Comparison of ENCODE assay signal across 27 cellular contexts in genomic region chr1:175050992-175051391, GRCh38. TPM values are rescaled to one million over a fixed set of nuclear protein-coding genes. Genes with fewer than 3 reads are reported as not detected.
"Had no signal": no experiment of that assay in that cellular context is flagged by ENCODE, and none has a peak within 500 bp of the region (broad histone marks: within the 10 kb centered on the region; RNA-seq: fewer than 3 reads in every experiment).

No MANE protein-coding gene starts in this region.

- H3K27me3 ChIP-seq: testis, thyroid gland, tibial nerve, transverse colon, upper lobe of left lung, uterus, vagina had no signal

- H3K4me3 ChIP-seq: stomach, suprapubic skin, testis, thoracic aorta, thyroid gland, tibial artery, tibial nerve, transverse colon, upper lobe of left lung, upper lobe of right lung, uterus, vagina had no signal

- H3K27ac ChIP-seq: stomach, suprapubic skin, testis, thoracic aorta, thyroid gland, tibial artery, tibial nerve, transverse colon, upper lobe of left lung, upper lobe of right lung, uterus, vagina had no signal

- H3K36me3 ChIP-seq: stomach, suprapubic skin, thoracic aorta, thyroid gland, tibial artery, tibial nerve, transverse colon, upper lobe of left lung, upper lobe of right lung, uterus, vagina had no signal

- H3K4me1 ChIP-seq: stomach, suprapubic skin, testis, thyroid gland, tibial artery, tibial nerve, transverse colon, upper lobe of left lung, upper lobe of right lung, uterus, vagina had no signal

- FAIRE-seq: urothelium cell line had no signal

- H3K9me3 ChIP-seq: stomach, suprapubic skin, testis, thoracic aorta, thyroid gland, tibial artery, tibial nerve, transverse colon, upper lobe of left lung, upper lobe of right lung, uterus, vagina had no signal

- ATAC-seq: stimulated activated effector memory CD8-positive, alpha-beta T cell treated with anti-CD3 and anti-CD28 coated beads, Interleukin-12 subunit alpha, Interleukin-12 subunit beta, amount 100 ng/mL, for 72 hours; stimulated activated memory B cell treated with anti-CD40 and anti-IgM and Interleukin-4, amounts not matched to agents 10 μg/mL and 1 μg/mL and 100 μg/mL, for 72 hours; stimulated activated naive B cell treated with anti-CD40 and anti-IgM and Interleukin-4, amounts not matched to agents 10 μg/mL and 1 μg/mL and 100 μg/mL, for 72 hours; stimulated activated naive CD8-positive, alpha-beta T cell treated with anti-CD3 and anti-CD28 coated beads, Interleukin-15, amount 100 ng/mL, for 72 hours; stimulated activated naive CD8-positive, alpha-beta T cell treated with anti-CD3 and anti-CD28 coated beads, Interleukin-15, Interleukin-2, amounts not matched to agents 100 U/mL and 50 U/mL, for 24 hours; upper lobe of right lung had no signal

- DNase-seq: stimulated activated CD4-positive, alpha-beta T cell treated with anti-CD3 and anti-CD28 coated beads, Interleukin-2, amount 100 ng/mL, for 48 hours; stimulated activated CD4-positive, alpha-beta T cell treated with anti-CD3 and anti-CD28 coated beads, Interleukin-4, amount 100 ng/mL, for 1 hour; stimulated activated CD4-positive, alpha-beta T cell treated with anti-CD3 and anti-CD28 coated beads, Interleukin-4, amount 100 ng/mL, for 24 hours; stimulated activated CD4-positive, alpha-beta T cell treated with anti-CD3 and anti-CD28 coated beads, Interleukin-4, amount 100 ng/mL, for 4 hours; stimulated activated CD8-positive, alpha-beta memory T cell treated with anti-CD3 and anti-CD28 coated beads, Interleukin-4, amount 100 ng/mL, for 48 hours; stimulated activated naive B cell treated with anti-CD40 and anti-IgM and Interleukin-4, amounts not matched to agents 10 μg/mL and 1 μg/mL and 100 μg/mL, for 72 hours; stimulated activated naive CD4-positive, alpha-beta T cell; stimulated activated naive CD4-positive, alpha-beta T cell treated with Interleukin-2 at 50 U/mL for 16 hours; stimulated activated naive CD8-positive, alpha-beta T cell treated with anti-CD3 and anti-CD28 coated beads, Interleukin-15, amount 100 ng/mL, for 72 hours; stimulated activated naive CD8-positive, alpha-beta T cell treated with anti-CD3 and anti-CD28 coated beads, Interleukin-15, Interleukin-2, amounts not matched to agents 100 U/mL and 50 U/mL, for 24 hours; stomach; substantia nigra; testis; tibial artery; transverse colon; upper lobe of left lung; upper lobe of right lung; uterus had no signal

RNA-seq across cellular contexts. Expression of gene TNN, which starts 16.6 kb away (rescaled TPM):
- total RNA-seq: thoracic aorta, upper lobe of right lung, ureter, vagina had no signal
